In genomic region chr4:169117591-169118081, GRCh38 we compare ENCODE assay signal across 21 cellular contexts.
DNase-seq lines count a peak whose midpoint lies in the region; ATAC-seq, FAIRE-seq and TF ChIP-seq lines count a peak whose summit lies in the region.
"Had no signal": no experiment of that assay in that cellular context is flagged by ENCODE, and none has a peak within 500 bp of the region (broad histone marks: within the 10 kb centered on the region; RNA-seq: fewer than 3 reads in every experiment).

No MANE protein-coding gene starts in this region.

- no peak for TF ChIP-seq CTCF in AG09309 (IDR thresholded peaks at IDR 0.05; ENCODE audit: control insufficient read depth, insufficient read depth, low read depth, low read length, missing control alignments)
- TF ChIP-seq CTCF in RWPE2 (IDR thresholded peaks at IDR 0.05; ENCODE audit: poor library complexity, severe bottlenecking) = no peak
- no peak for TF ChIP-seq CTCF in endothelial cell (IDR thresholded peaks at IDR 0.05; ENCODE audit: unreplicated experiment)
- no peak for TF ChIP-seq CTCF in nephron progenitor cell (IDR thresholded peaks at IDR 0.05)
- TF ChIP-seq CTCF in neural progenitor cell (IDR thresholded peaks at IDR 0.05) = no peak
- TF ChIP-seq CTCF in CD4-positive, alpha-beta T cell (IDR thresholded peaks at IDR 0.05) = no peak

- no peak overlapping the region for H3K9ac ChIP-seq in neural progenitor cell
- H3K9ac ChIP-seq: parathyroid adenoma had no signal

- peak; percentile 40 for DNase-seq in AG09309 (ENCODE audit: low read depth)
- DNase-seq in RWPE2 (ENCODE audit: low spot score) = no peak
- DNase-seq in endothelial cell (ENCODE audit: low spot score) = no peak
- DNase-seq in nephron progenitor cell = no peak
- no peak for DNase-seq in neural progenitor cell (ENCODE audit: low spot score)
- DNase-seq in GM19239 (ENCODE audit: insufficient read length, low spot score) = no peak
- no peak for DNase-seq in DMS53 treated with DMSO at 0.1 percent for 48 hours (lab: John Stamatoyannopoulos, UW; ENCODE audit: unreplicated experiment)
- no peak for DNase-seq in CD4-positive, alpha-beta T cell
- DNase-seq: activated naive CD4-positive, alpha-beta T cell treated with anti-CD3 and anti-CD28 coated beads, Interleukin-2, amount 10 ng/mL, durations not matched to agents 7 days and 5 days; BE2C; DND-41; gastrocnemius medialis; NCI-H1048; NCI-H2171; stimulated activated CD4-positive, alpha-beta T cell treated with anti-CD3 and anti-CD28 coated beads, Interleukin-15, amount 100 ng/mL, for 24 hours; testis had no signal

- no peaks in the 10 kb centered on the region for H3K79me2 ChIP-seq in neural progenitor cell (ENCODE audit: low read depth)
- H3K79me2 ChIP-seq: parathyroid adenoma had no signal

- H2AFZ ChIP-seq in neural progenitor cell (replicated peaks) = no peak overlapping the region
- H2AFZ ChIP-seq: parathyroid adenoma had no signal

- H3K4me3 ChIP-seq in AG09309 (ENCODE audit: control insufficient read depth, low read depth, low read length) = no peak overlapping the region
- H3K4me3 ChIP-seq in RWPE2 (ENCODE audit: severe bottlenecking) = no peak overlapping the region
- no peak overlapping the region for H3K4me3 ChIP-seq in neural progenitor cell
- H3K4me3 ChIP-seq: gastrocnemius medialis, GM12878, testis had no signal

- H3K36me3 ChIP-seq in RWPE2 (ENCODE audit: low read depth) = peaks cover 73% of the 10 kb centered on the region
- peaks cover 10% of the 10 kb centered on the region for H3K36me3 ChIP-seq in neural progenitor cell

- H3K9me3 Mint-ChIP-seq in endothelial cell (ENCODE audit: unreplicated experiment) (no peaks in the 10 kb centered on the region), nephron progenitor cell (no peaks in the 10 kb centered on the region), neural progenitor cell (no peaks in the 10 kb centered on the region)
- H3K9me3 Mint-ChIP-seq in CD4-positive, alpha-beta T cell = no peaks in the 10 kb centered on the region
- H3K9me3 Mint-ChIP-seq: activated naive CD4-positive, alpha-beta T cell treated with anti-CD3 and anti-CD28 coated beads, Interleukin-2, amount 10 ng/mL, durations not matched to agents 7 days and 5 days had no signal

- no peak for FAIRE-seq in GM19239 (lab: Jason Lieb, UNC)
- FAIRE-seq: colon, GM12878, HepG2 had no signal

- ATAC-seq in RWPE2 (ENCODE audit: low read depth) = no peak
- ATAC-seq in CD4-positive, alpha-beta T cell (ENCODE audit: poor library complexity) = no peak
- ATAC-seq: activated CD4-positive, CD25-positive, alpha-beta regulatory T cell treated with anti-CD3 and anti-CD28 coated beads, Interleukin-2, amount 50 U/mL, for 24 hours; gastrocnemius medialis; GM12878; HepG2 had no signal

- H3K27me3 ChIP-seq in RWPE2 (ENCODE audit: insufficient read depth, poor library complexity, severe bottlenecking) = no peaks in the 10 kb centered on the region
- no peaks in the 10 kb centered on the region for H3K27me3 ChIP-seq in neural progenitor cell
- no peaks in the 10 kb centered on the region for H3K27me3 ChIP-seq in CD4-positive, alpha-beta T cell (ENCODE audit: control insufficient read depth, insufficient read depth, low read length)
- H3K27me3 ChIP-seq: BE2C, gastrocnemius medialis, testis had no signal

- peaks cover 19% of the 10 kb centered on the region for H3K4me1 ChIP-seq in RWPE2 (ENCODE audit: insufficient read depth, poor library complexity, severe bottlenecking)
- H3K4me1 ChIP-seq in neural progenitor cell = peaks cover 5% of the 10 kb centered on the region
- H3K4me1 ChIP-seq: gastrocnemius medialis, parathyroid adenoma, testis had no signal

- H3K27me3 Mint-ChIP-seq in endothelial cell (ENCODE audit: unreplicated experiment) (peaks cover 3% of the 10 kb centered on the region), nephron progenitor cell (ENCODE audit: low read depth, poor library complexity) (no peaks in the 10 kb centered on the region), neural progenitor cell (ENCODE audit: insufficient read depth, low read depth) (peaks cover 2% of the 10 kb centered on the region)
- H3K27me3 Mint-ChIP-seq in CD4-positive, alpha-beta T cell = no peaks in the 10 kb centered on the region
- H3K27me3 Mint-ChIP-seq: activated naive CD4-positive, alpha-beta T cell treated with anti-CD3 and anti-CD28 coated beads, Interleukin-2, amount 10 ng/mL, durations not matched to agents 7 days and 5 days had no signal

- POLR2A ChIA-PET in CD4-positive, alpha-beta T cell (lab: Charles Lee) = no interaction called here

- no peak overlapping the region for H3K4me2 ChIP-seq in neural progenitor cell

- H3K4me1 Mint-ChIP-seq in endothelial cell (ENCODE audit: unreplicated experiment) (peaks cover 6% of the 10 kb centered on the region), nephron progenitor cell (peaks cover 15% of the 10 kb centered on the region), neural progenitor cell (peaks cover 5% of the 10 kb centered on the region)
- H3K4me1 Mint-ChIP-seq in CD4-positive, alpha-beta T cell (ENCODE audit: low read depth) = no peaks in the 10 kb centered on the region
- H3K4me1 Mint-ChIP-seq: activated naive CD4-positive, alpha-beta T cell treated with anti-CD3 and anti-CD28 coated beads, Interleukin-2, amount 10 ng/mL, durations not matched to agents 7 days and 5 days had no signal

- H3K36me3 Mint-ChIP-seq in endothelial cell (ENCODE audit: low read depth, unreplicated experiment) = peaks cover 22% of the 10 kb centered on the region
- H3K36me3 Mint-ChIP-seq in nephron progenitor cell (ENCODE audit: low read depth) = peaks cover 65% of the 10 kb centered on the region
- H3K36me3 Mint-ChIP-seq in neural progenitor cell = peaks cover 46% of the 10 kb centered on the region
- no peaks in the 10 kb centered on the region for H3K36me3 Mint-ChIP-seq in CD4-positive, alpha-beta T cell (ENCODE audit: low read depth)
- H3K36me3 Mint-ChIP-seq: activated naive CD4-positive, alpha-beta T cell treated with anti-CD3 and anti-CD28 coated beads, Interleukin-2, amount 10 ng/mL, durations not matched to agents 7 days and 5 days had no signal

- H4K20me1 ChIP-seq in neural progenitor cell (ENCODE audit: low read depth) = no peaks in the 10 kb centered on the region

- H3K27ac Mint-ChIP-seq in endothelial cell (ENCODE audit: unreplicated experiment) (peak overlapping the region; percentile 1), nephron progenitor cell (peak overlapping the region; percentile 3), neural progenitor cell (no peak overlapping the region)
- H3K27ac Mint-ChIP-seq in CD4-positive, alpha-beta T cell = no peak overlapping the region
- H3K27ac Mint-ChIP-seq: activated naive CD4-positive, alpha-beta T cell treated with anti-CD3 and anti-CD28 coated beads, Interleukin-2, amount 10 ng/mL, durations not matched to agents 7 days and 5 days had no signal

- CTCF ChIA-PET in CD4-positive, alpha-beta T cell (lab: Charles Lee) = no interaction called here

- intact Hi-C loops in CD4-positive, alpha-beta T cell (cut with DNase I, micrococcal nuclease) = no loop called here

- H3K4me3 Mint-ChIP-seq in endothelial cell (ENCODE audit: unreplicated experiment) (no peak overlapping the region), nephron progenitor cell (no peak overlapping the region), neural progenitor cell (no peak overlapping the region)
- H3K4me3 Mint-ChIP-seq in CD4-positive, alpha-beta T cell = no peak overlapping the region
- H3K4me3 Mint-ChIP-seq: activated naive CD4-positive, alpha-beta T cell treated with anti-CD3 and anti-CD28 coated beads, Interleukin-2, amount 10 ng/mL, durations not matched to agents 7 days and 5 days had no signal

- H3K27ac ChIP-seq in RWPE2 (ENCODE audit: poor library complexity, severe bottlenecking) (peak overlapping the region; percentile 89), neural progenitor cell (no peak overlapping the region)
- no peak overlapping the region for H3K27ac ChIP-seq in CD4-positive, alpha-beta T cell (ENCODE audit: low read depth, low read length)
- H3K27ac ChIP-seq: gastrocnemius medialis, parathyroid adenoma, testis had no signal

- no peaks in the 10 kb centered on the region for H3F3A ChIP-seq in neural progenitor cell (ENCODE audit: low read depth)

- H3K9me3 ChIP-seq in RWPE2 (ENCODE audit: severe bottlenecking) (no peaks in the 10 kb centered on the region), neural progenitor cell (ENCODE audit: low read depth) (peaks cover 2% of the 10 kb centered on the region)
- H3K9me3 ChIP-seq in CD4-positive, alpha-beta T cell (ENCODE audit: control insufficient read depth, low read length) = no peaks in the 10 kb centered on the region
- H3K9me3 ChIP-seq: BE2C, gastrocnemius medialis, testis had no signal

Comparison
In these comparisons a context has a peak if more than half of its experiments do, and no peak if none do; other contexts are left out.
1. H3K27ac Mint-ChIP-seq: peak in endothelial cell (single experiment) and nephron progenitor cell (single experiment); none in neural progenitor cell (single experiment) and CD4-positive, alpha-beta T cell (single experiment).